Comparison of ENCODE assay signal across 1 cellular context in the genomic region with DNA sequence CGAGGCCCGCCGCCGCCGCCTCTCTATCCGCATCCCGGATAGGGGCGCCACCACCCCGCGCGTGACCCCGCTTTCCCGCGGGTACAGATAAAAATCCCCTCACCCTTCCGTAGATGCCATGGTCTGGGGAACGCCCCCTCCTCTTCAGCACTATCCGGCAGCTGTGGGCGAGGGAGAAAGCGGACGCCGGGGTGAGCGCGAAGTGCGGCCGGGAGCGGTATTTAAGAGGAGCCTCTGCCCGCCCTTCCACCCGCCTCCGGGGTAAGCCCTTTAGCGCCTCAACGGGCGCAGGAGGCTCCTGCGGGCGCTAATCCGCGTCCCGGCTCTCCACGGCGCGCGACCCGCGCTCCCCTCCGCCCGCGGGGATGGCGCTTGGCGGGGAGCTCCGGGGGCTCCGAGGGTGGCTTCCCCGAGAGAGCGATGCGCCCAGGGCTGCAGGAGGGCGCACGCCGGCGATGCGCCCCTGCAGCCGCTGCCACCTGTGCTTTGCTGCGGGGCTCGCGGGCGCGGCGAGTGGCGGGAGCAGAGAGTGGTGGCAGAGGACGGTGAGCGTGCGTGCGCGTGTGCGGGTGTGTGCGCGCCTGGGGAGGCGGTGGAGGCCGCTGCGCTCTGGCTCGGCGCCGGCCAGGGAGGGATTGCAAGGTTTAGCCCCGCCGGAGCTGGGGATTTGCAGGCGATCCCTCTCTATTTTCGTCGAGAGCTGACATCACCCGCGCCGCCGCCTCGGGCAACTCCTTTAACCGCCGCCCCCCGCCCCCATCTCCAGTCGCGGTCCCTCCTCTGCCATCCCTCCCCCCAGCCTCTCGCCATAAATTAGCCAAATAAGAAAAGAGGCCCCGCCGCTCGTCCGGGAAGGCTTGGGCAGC.
TF ChIP-seq lines count a peak whose summit lies in the region.

A gene (minus strand): TSS at position 712 of the 866 bp plus-strand sequence. CDS start 592 bp downstream, at position 120.

TF ChIP-seq in GM12878, 131 proteins besides CTCF, POLR2A, EP300 and RAD21 (continued from another document):
- TF ChIP-seq, protein P1, sequence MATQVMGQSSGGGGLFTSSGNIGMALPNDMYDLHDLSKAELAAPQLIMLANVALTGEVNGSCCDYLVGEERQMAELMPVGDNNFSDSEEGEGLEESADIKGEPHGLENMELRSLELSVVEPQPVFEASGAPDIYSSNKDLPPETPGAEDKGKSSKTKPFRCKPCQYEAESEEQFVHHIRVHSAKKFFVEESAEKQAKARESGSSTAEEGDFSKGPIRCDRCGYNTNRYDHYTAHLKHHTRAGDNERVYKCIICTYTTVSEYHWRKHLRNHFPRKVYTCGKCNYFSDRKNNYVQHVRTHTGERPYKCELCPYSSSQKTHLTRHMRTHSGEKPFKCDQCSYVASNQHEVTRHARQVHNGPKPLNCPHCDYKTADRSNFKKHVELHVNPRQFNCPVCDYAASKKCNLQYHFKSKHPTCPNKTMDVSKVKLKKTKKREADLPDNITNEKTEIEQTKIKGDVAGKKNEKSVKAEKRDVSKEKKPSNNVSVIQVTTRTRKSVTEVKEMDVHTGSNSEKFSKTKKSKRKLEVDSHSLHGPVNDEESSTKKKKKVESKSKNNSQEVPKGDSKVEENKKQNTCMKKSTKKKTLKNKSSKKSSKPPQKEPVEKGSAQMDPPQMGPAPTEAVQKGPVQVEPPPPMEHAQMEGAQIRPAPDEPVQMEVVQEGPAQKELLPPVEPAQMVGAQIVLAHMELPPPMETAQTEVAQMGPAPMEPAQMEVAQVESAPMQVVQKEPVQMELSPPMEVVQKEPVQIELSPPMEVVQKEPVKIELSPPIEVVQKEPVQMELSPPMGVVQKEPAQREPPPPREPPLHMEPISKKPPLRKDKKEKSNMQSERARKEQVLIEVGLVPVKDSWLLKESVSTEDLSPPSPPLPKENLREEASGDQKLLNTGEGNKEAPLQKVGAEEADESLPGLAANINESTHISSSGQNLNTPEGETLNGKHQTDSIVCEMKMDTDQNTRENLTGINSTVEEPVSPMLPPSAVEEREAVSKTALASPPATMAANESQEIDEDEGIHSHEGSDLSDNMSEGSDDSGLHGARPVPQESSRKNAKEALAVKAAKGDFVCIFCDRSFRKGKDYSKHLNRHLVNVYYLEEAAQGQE (IDR thresholded peaks at IDR 0.05; ENCODE audit: low read depth, low read length): no peak
